8 cellular contexts compared by ENCODE assay signal in the genomic region with DNA sequence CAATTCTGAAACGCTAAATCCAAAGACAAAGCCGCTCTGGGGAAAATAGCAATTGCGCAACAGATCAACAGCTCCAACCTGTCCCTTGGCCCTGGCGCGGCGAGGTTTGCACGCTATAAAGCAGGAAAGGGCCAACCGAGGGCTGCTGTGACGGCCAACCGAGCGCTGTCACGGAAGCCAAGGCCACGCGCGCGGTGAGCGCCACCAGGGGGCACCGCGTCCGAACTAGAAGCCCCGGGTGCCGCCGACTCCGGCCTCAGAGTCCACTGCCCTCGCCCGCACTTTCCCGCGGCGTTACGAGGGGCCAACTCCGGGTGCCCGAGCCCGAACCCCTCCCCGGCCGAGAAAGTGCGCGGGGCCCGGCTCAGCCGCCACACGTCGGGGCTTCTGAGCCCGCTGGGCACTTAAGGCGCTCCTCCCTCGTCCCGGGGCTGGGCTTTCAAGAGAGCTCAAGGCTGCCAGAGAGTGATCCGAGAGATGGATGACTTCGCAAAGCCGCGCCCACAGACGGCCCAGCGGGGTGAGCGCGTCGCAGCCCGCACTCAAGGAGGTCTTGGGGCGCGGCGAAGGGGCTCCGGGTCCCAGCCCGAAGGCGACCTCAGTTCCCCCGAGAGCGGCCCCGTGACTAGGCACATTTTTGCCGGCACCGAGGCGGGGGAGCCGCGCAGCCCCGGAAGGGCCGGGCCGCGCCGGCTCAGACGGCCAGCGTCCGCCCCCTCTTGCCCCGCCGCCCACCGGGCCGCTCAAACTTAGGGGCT. TPM values are rescaled to one million over a fixed set of nuclear protein-coding genes. Genes with fewer than 3 reads are reported as not detected.
DNase-seq lines count a peak whose midpoint lies in the region; ATAC-seq, FAIRE-seq and TF ChIP-seq lines count a peak whose summit lies in the region.

No MANE protein-coding gene starts in this region.

- peak overlapping the region; percentile 94 to 99 (median 98) for H3K4me3 ChIP-seq in HepG2 (replicated peaks in 1 of 3; ENCODE audit: insufficient read depth in 1 of 3, low read depth in 2 of 3, low read length in 3 of 3)

- TF ChIP-seq EP300 in HepG2 (IDR thresholded peaks at IDR 0.05; ENCODE audit: low read depth in 2 of 2, low read length in 2 of 2): peak; percentile 92 to 99
- TF ChIP-seq EP300 in HepG2 (CRISPR knock-in tag; IDR thresholded peaks at IDR 0.05; ENCODE audit: borderline replicate concordance): peak; percentile 87

- peak overlapping the region; percentile 100 for H3K27ac ChIP-seq in HepG2 (ENCODE audit: extremely low read length, insufficient read depth, low read length)

- DNase-seq in CD1c-positive myeloid dendritic cell (ENCODE audit: extremely low spot score) (peak; percentile 99), NCI-H526 treated with DMSO at 0.1 percent for 48 hours (lab: John Stamatoyannopoulos, UW) (peak; percentile 92), dedifferentiated amniotic fluid mesenchymal stem cell (ENCODE audit: extremely low spot score) (peak; percentile 97), HepG2 (ENCODE audit: low spot score) (peak; percentile 96)
- DNase-seq in activated CD4-positive, alpha-beta T cell treated with anti-CD3 and anti-CD28 coated beads, Interleukin-2, amount 50 U/mL, for 1 hour: peak; percentile 95
- DNase-seq in stimulated activated CD4-positive, alpha-beta T cell treated with anti-CD3 and anti-CD28 coated beads, Interleukin-2, amount 100 ng/mL, for 48 hours: peak; percentile 91 to 92

- H3K9ac ChIP-seq in HepG2 (ENCODE audit: insufficient read depth, low read depth, low read length): peak overlapping the region; percentile 100

- H4K20me1 ChIP-seq in HepG2 (ENCODE audit: insufficient read depth, low read length): peaks cover 45% of the 10 kb centered on the region

- in situ Hi-C loops in HepG2 (cut with HindIII; ENCODE audit: extremely low pct_ligation_motif_present, low pct_unique_long_range_greater_than_20kb): loop anchor here (5.0 kb wide), 4 partner anchors 51 to 129 kb away; partner anchors contain the start of genes AGPS and HNRNPA3

- no peaks in the 10 kb centered on the region for H3K9me3 ChIP-seq in HepG2 (ENCODE audit: low read length)

- BruUV-seq in HepG2 (replicated peaks; lab: Mats Ljungman, UMichigan): TSS peak; percentile 65

- intact Hi-C loops in HepG2 (cut with micrococcal nuclease; ENCODE audit: unreplicated experiment): loop anchor here (1.0 to 5.0 kb wide), 6 partner anchors 34 to 154 kb away; no protein-coding TSS in a partner anchor

- FAIRE-seq in HepG2 (lab: Jason Lieb, UNC): peak; percentile 30

- ATAC-seq in GM19351 (IDR thresholded peaks at IDR 0.05; ENCODE audit: unreplicated experiment) (peak; percentile 49), HG03520 (IDR thresholded peaks at IDR 0.05; ENCODE audit: unreplicated experiment) (peak; percentile 40), HepG2 (peak; percentile 61)

- WGBS in HepG2 (ENCODE audit: low lambda C conversion rate): under 1% methylated on average over 53 of the region's 81 CpGs

- peak; percentile 99 for TF ChIP-seq RAD21 in HepG2 (CRISPR knock-in tag; IDR thresholded peaks at IDR 0.05)

- peaks cover 59% of the 10 kb centered on the region for H3K79me2 ChIP-seq in HepG2 (ENCODE audit: insufficient read depth, low read length)

- TF ChIP-seq CTCF in HepG2 (CRISPR knock-in tag; IDR thresholded peaks at IDR 0.05): peak; percentile 98

- H3K36me3 ChIP-seq in HepG2 (replicated peaks in 1 of 2; ENCODE audit: control insufficient read depth in 1 of 2, insufficient read depth in 2 of 2, low read length in 2 of 2): peaks cover 0 to 6% of the 10 kb centered on the region in 2 experiments; a peak in 2 of 5 replicates

- CTCF ChIA-PET in HepG2 (lab: Yijun Ruan, JAX; ENCODE audit: low intra/inter-chr PET ratio, low total read pairs): interaction anchor here (0.9 to 3.5 kb wide), 6 partner anchors 9 to 153 kb away, joined by 5 to 24 read pairs (median 10); no protein-coding TSS in a partner anchor

- peak; percentile 78 to 89 for TF ChIP-seq POLR2A in HepG2 (IDR thresholded peaks at IDR 0.05; ENCODE audit: insufficient read depth in 1 of 2, low read depth in 2 of 2, low read length in 2 of 2)

- H3K4me1 ChIP-seq in HepG2 (ENCODE audit: insufficient read depth, low read length): peaks cover 66% of the 10 kb centered on the region

- POLR2A ChIA-PET in HepG2 (lab: Yijun Ruan, JAX): interaction anchor here (0.6 to 5.3 kb wide), 34 partner anchors 10 to 1657 kb away, joined by 3 to 96 read pairs (median 7); partner anchors contain the start of genes HNRNPA3, PJVK and PRKRA

- H3K27me3 ChIP-seq in HepG2 (ENCODE audit: control insufficient read depth in 1 of 2, insufficient read depth in 2 of 2, low read length in 2 of 2): no peaks in the 10 kb centered on the region; a peak in 1 of 5 replicates

- peak overlapping the region; percentile 100 for H3K4me2 ChIP-seq in HepG2 (ENCODE audit: low read depth, low read length)

- no peak overlapping the region for H2AFZ ChIP-seq in HepG2 (ENCODE audit: low read length)

TF ChIP-seq in HepG2, 621 proteins besides CTCF, POLR2A, EP300 and RAD21 (continues in another document):
- TF ChIP-seq MXD4 (CRISPR knock-in tag; IDR thresholded peaks at IDR 0.05) (peak; percentile 97), NR2F1 (CRISPR knock-in tag; IDR thresholded peaks at IDR 0.05) (peak; percentile 69 to 81; a peak in 3 of 4 replicates), ETV5 (CRISPR knock-in tag; IDR thresholded peaks at IDR 0.05; ENCODE audit: borderline replicate concordance) (peak; percentile 92), ZIK1 (CRISPR knock-in tag; IDR thresholded peaks at IDR 0.05; ENCODE audit: borderline replicate concordance, low read depth) (peak; percentile 97), ATF7-NPFF (CRISPR knock-in tag; IDR thresholded peaks at IDR 0.05; ENCODE audit: low read depth) (peak; percentile 85), ZC3H13 (CRISPR knock-in tag; IDR thresholded peaks at IDR 0.05) (peak; percentile 91; the same call in 1 of the 2 replicates), IRX3 (CRISPR knock-in tag; IDR thresholded peaks at IDR 0.05; ENCODE audit: borderline replicate concordance, low read depth) (peak; percentile 83), ZNF124 (CRISPR knock-in tag; IDR thresholded peaks at IDR 0.05) (peak; percentile 98), CBX1 (IDR thresholded peaks at IDR 0.05; ENCODE audit: low read depth) (peak; percentile 94)

RNA-seq across cellular contexts. Expression of gene NFE2L2, which starts 0.9 kb away (rescaled TPM):
- total RNA-seq in HepG2 (2016; rRNA removed; fragmentation: Illumina TruSeq; extraction: Trizol): 84.6 and 136 TPM in 2 replicates
- total RNA-seq in HepG2 (2016; cell fraction: cytosol; rRNA removed; fragmentation: Illumina TruSeq; extraction: Trizol; ENCODE audit: low read depth): 93.0 and 99.3 TPM in 2 replicates
- 80.6 and 139 TPM in 2 replicates for total RNA-seq in HepG2 (2016; cell fraction: insoluble cytoplasmic fraction; rRNA removed; fragmentation: Illumina TruSeq; extraction: Trizol)
- 85.8 and 94.3 TPM in 2 replicates for total RNA-seq in HepG2 (2016; cell fraction: membrane; rRNA removed; fragmentation: Illumina TruSeq; extraction: Trizol)
- 92.5 and 95.6 TPM in 2 replicates for total RNA-seq in HepG2 (2016; cell fraction: nucleus; rRNA removed; fragmentation: Illumina TruSeq; extraction: Trizol)
- 138 and 215 TPM in 2 replicates for polyA plus RNA-seq in HepG2 (2011; rRNA removed)
- 94.2 and 119 TPM in 2 replicates for polyA plus RNA-seq in HepG2 (2011; cell fraction: cytosol; rRNA removed)
- 66.9 and 70.1 TPM in 2 replicates for polyA plus RNA-seq in HepG2 (2011; cell fraction: nucleus; rRNA removed)
- 104 and 115 TPM in 2 replicates for polyA plus RNA-seq in HepG2 (2012)
- polyA plus RNA-seq in HepG2 (2016; cell fraction: cytosol; fragmentation: Illumina TruSeq; extraction: Trizol; ENCODE audit: low read depth): 17.6 and 20.3 TPM in 2 replicates
- 211 and 217 TPM in 2 replicates for polyA plus RNA-seq in HepG2 (2016; cell fraction: insoluble cytoplasmic fraction; fragmentation: Illumina TruSeq; extraction: Trizol; ENCODE audit: low read depth)
- polyA plus RNA-seq in HepG2 (2016; cell fraction: membrane; fragmentation: Illumina TruSeq; extraction: Trizol; ENCODE audit: low read depth): 41.9 and 49.1 TPM in 2 replicates
- 168 and 175 TPM in 2 replicates for polyA plus RNA-seq in HepG2 (2016; cell fraction: nucleus; fragmentation: Illumina TruSeq; extraction: Trizol; ENCODE audit: insufficient read depth, low read depth)
- 157 and 264 TPM in 2 replicates for polyA minus RNA-seq in HepG2 (2011; rRNA and poly(A)+ RNA removed; ENCODE audit: low replicate concordance)
- 128 and 137 TPM in 2 replicates for polyA minus RNA-seq in HepG2 (2011; cell fraction: cytosol; rRNA and poly(A)+ RNA removed)
- polyA minus RNA-seq in HepG2 (2011; cell fraction: nucleus; rRNA and poly(A)+ RNA removed): 140 and 141 TPM in 2 replicates

RNA-seq across cellular contexts. Expression of gene HNRNPA3, which starts 51.0 kb away (rescaled TPM):
- total RNA-seq in HepG2 (2016; rRNA removed; fragmentation: Illumina TruSeq; extraction: Trizol): 97.7 and 164 TPM in 2 replicates
- 14.2 and 15.3 TPM in 2 replicates for total RNA-seq in HepG2 (2016; cell fraction: cytosol; rRNA removed; fragmentation: Illumina TruSeq; extraction: Trizol; ENCODE audit: low read depth)
- total RNA-seq in HepG2 (2016; cell fraction: insoluble cytoplasmic fraction; rRNA removed; fragmentation: Illumina TruSeq; extraction: Trizol): 105 and 171 TPM in 2 replicates
- 84.7 and 87.9 TPM in 2 replicates for total RNA-seq in HepG2 (2016; cell fraction: membrane; rRNA removed; fragmentation: Illumina TruSeq; extraction: Trizol)
- 152 and 163 TPM in 2 replicates for total RNA-seq in HepG2 (2016; cell fraction: nucleus; rRNA removed; fragmentation: Illumina TruSeq; extraction: Trizol)
- 52.3 and 73.3 TPM in 2 replicates for polyA plus RNA-seq in HepG2 (2011; rRNA removed)
- polyA plus RNA-seq in HepG2 (2011; cell fraction: cytosol; rRNA removed): 28.9 and 35.7 TPM in 2 replicates
- polyA plus RNA-seq in HepG2 (2011; cell fraction: nucleus; rRNA removed): 80.5 and 102 TPM in 2 replicates
- 166 and 486 TPM in 2 replicates for polyA plus RNA-seq in HepG2 (2012)
- polyA plus RNA-seq in HepG2 (2016; cell fraction: cytosol; fragmentation: Illumina TruSeq; extraction: Trizol; ENCODE audit: low read depth): 36.5 and 45.0 TPM in 2 replicates
- polyA plus RNA-seq in HepG2 (2016; cell fraction: insoluble cytoplasmic fraction; fragmentation: Illumina TruSeq; extraction: Trizol; ENCODE audit: low read depth): 1,088 and 1,120 TPM in 2 replicates
- 139 and 151 TPM in 2 replicates for polyA plus RNA-seq in HepG2 (2016; cell fraction: membrane; fragmentation: Illumina TruSeq; extraction: Trizol; ENCODE audit: low read depth)
- polyA plus RNA-seq in HepG2 (2016; cell fraction: nucleus; fragmentation: Illumina TruSeq; extraction: Trizol; ENCODE audit: insufficient read depth, low read depth): 525 and 575 TPM in 2 replicates
- polyA minus RNA-seq in HepG2 (2011; rRNA and poly(A)+ RNA removed; ENCODE audit: low replicate concordance): 11.2 and 12.3 TPM in 2 replicates
- polyA minus RNA-seq in HepG2 (2011; cell fraction: cytosol; rRNA and poly(A)+ RNA removed): 34.8 and 38.9 TPM in 2 replicates
- polyA minus RNA-seq in HepG2 (2011; cell fraction: nucleus; rRNA and poly(A)+ RNA removed): 205 and 222 TPM in 2 replicates

Comparison
In these comparisons a context has a peak if more than half of its experiments do, and no peak if none do; other contexts are left out.
1. Peak in every context shown above with its lines: DNase-seq, ATAC-seq, H3K4me3 ChIP-seq and H3K27ac ChIP-seq.